In genomic region chr17:14803781-14804180, GRCh38 we compare ENCODE assay signal across 25 cellular contexts.
DNase-seq lines count a peak whose midpoint lies in the region; ATAC-seq and TF ChIP-seq lines count a peak whose summit lies in the region.
"Had no signal": no experiment of that assay in that cellular context is flagged by ENCODE, and none has a peak within 500 bp of the region (broad histone marks: within the 10 kb centered on the region; RNA-seq: fewer than 3 reads in every experiment).

No MANE protein-coding gene starts in this region.

- DNase-seq in AG09309 (ENCODE audit: low read depth): peak; percentile 37
- DNase-seq in adipocyte (ENCODE audit: low read depth): peak; percentile 36
- no peak for DNase-seq in hepatocyte (ENCODE audit: low spot score)
- DNase-seq in neural crest cell (ENCODE audit: low read depth, low spot score): no peak
- no peak for DNase-seq in activated CD8-positive, alpha-beta memory T cell treated with anti-CD3 and anti-CD28 coated beads, Interleukin-2, amount 10 ng/mL, durations not matched to agents 7 days and 5 days
- no peak for DNase-seq in activated T-cell treated with anti-CD3 and anti-CD28 coated beads for 4 hours
- no peak for DNase-seq in BE2C
- DNase-seq: activated CD4-positive, alpha-beta T cell treated with anti-CD3 and anti-CD28 coated beads, Interleukin-2, amount 10 ng/mL, durations not matched to agents 24 days and 14 days; Calu3; cerebellar nuclear complex; EL; glutamatergic neuron; KBM-7; left ventricle myocardium inferior; NCI-H1694; NCI-H2171 treated with DMSO at 0.1 percent for 48 hours; NCI-H524 treated with DMSO at 0.1 percent for 48 hours; right lobe of liver; stimulated activated CD8-positive, alpha-beta memory T cell treated with anti-CD3 and anti-CD28 coated beads, Interleukin-4, amount 100 ng/mL, for 48 hours; T-helper 17 cell had no signal

- H3K27me3 Mint-ChIP-seq in neural crest cell (ENCODE audit: low read depth): no peaks in the 10 kb centered on the region
- H3K27me3 Mint-ChIP-seq in activated CD8-positive, alpha-beta memory T cell treated with anti-CD3 and anti-CD28 coated beads, Interleukin-2, amount 10 ng/mL, durations not matched to agents 7 days and 5 days: no peaks in the 10 kb centered on the region

- no peaks in the 10 kb centered on the region for H4K20me1 ChIP-seq in hepatocyte (ENCODE audit: insufficient read depth, poor library complexity, severe bottlenecking)

- H3K9me3 Mint-ChIP-seq in neural crest cell: peaks cover 12% of the 10 kb centered on the region
- H3K9me3 Mint-ChIP-seq in activated CD8-positive, alpha-beta memory T cell treated with anti-CD3 and anti-CD28 coated beads, Interleukin-2, amount 10 ng/mL, durations not matched to agents 7 days and 5 days (ENCODE audit: low read depth): no peaks in the 10 kb centered on the region
- H3K9me3 Mint-ChIP-seq: activated T-helper 2 cell treated with anti-CD3 and anti-CD28 coated beads, Interferon-gamma antibody, Interleukin-2, Interleukin-4, amounts not matched to agents 10 μg/mL and 5 μg/mL and 100 μg/mL, durations not matched to agents 14 hours and 24 hours and 36 hours had no signal

- H3K4me2 ChIP-seq in hepatocyte: no peak overlapping the region

- H3K9me3 ChIP-seq in adipocyte (ENCODE audit: control insufficient read depth, low read length): peaks cover 4% of the 10 kb centered on the region
- H3K9me3 ChIP-seq in hepatocyte (ENCODE audit: low read depth): no peaks in the 10 kb centered on the region
- no peaks in the 10 kb centered on the region for H3K9me3 ChIP-seq in BE2C
- H3K9me3 ChIP-seq: right lobe of liver had no signal

- no peak overlapping the region for H2AFZ ChIP-seq in hepatocyte
- H2AFZ ChIP-seq: parathyroid adenoma had no signal

- H3K4me1 ChIP-seq in adipocyte (ENCODE audit: control insufficient read depth, insufficient read depth, low read length): peaks cover 13% of the 10 kb centered on the region
- H3K4me1 ChIP-seq in hepatocyte (ENCODE audit: insufficient read depth): no peaks in the 10 kb centered on the region
- no peaks in the 10 kb centered on the region for H3K4me1 ChIP-seq in BE2C
- H3K4me1 ChIP-seq: left ventricle myocardium inferior, parathyroid adenoma, right lobe of liver had no signal

- H3K4me1 Mint-ChIP-seq in neural crest cell: peaks cover 32% of the 10 kb centered on the region
- no peaks in the 10 kb centered on the region for H3K4me1 Mint-ChIP-seq in activated CD8-positive, alpha-beta memory T cell treated with anti-CD3 and anti-CD28 coated beads, Interleukin-2, amount 10 ng/mL, durations not matched to agents 7 days and 5 days
- H3K4me1 Mint-ChIP-seq: activated CD4-positive, alpha-beta T cell treated with anti-CD3 and anti-CD28 coated beads, Interleukin-2, amount 10 ng/mL, durations not matched to agents 24 days and 14 days; T-helper 17 cell had no signal

- H3K36me3 Mint-ChIP-seq in neural crest cell (ENCODE audit: low read depth): peaks cover 11% of the 10 kb centered on the region
- H3K36me3 Mint-ChIP-seq in activated CD8-positive, alpha-beta memory T cell treated with anti-CD3 and anti-CD28 coated beads, Interleukin-2, amount 10 ng/mL, durations not matched to agents 7 days and 5 days: no peaks in the 10 kb centered on the region

- no peak for ATAC-seq in HG03469 (IDR thresholded peaks at IDR 0.05; ENCODE audit: unreplicated experiment)
- no peak for ATAC-seq in activated CD8-positive, alpha-beta memory T cell treated with anti-CD3 and anti-CD28 coated beads, Interleukin-2, amount 10 ng/mL, durations not matched to agents 7 days and 5 days
- ATAC-seq: right lobe of liver, T-helper 17 cell had no signal

- H3K4me3 ChIP-seq in AG09309 (ENCODE audit: control insufficient read depth, low read depth, low read length) (no peak overlapping the region), adipocyte (ENCODE audit: low read length) (peak overlapping the region; percentile 40), hepatocyte (no peak overlapping the region), BE2C (ENCODE audit: low read depth, low read length) (no peak overlapping the region)
- H3K4me3 ChIP-seq: left ventricle myocardium inferior, right lobe of liver had no signal

- no peaks in the 10 kb centered on the region for H3K79me2 ChIP-seq in hepatocyte
- H3K79me2 ChIP-seq: parathyroid adenoma had no signal

- WGBS in hepatocyte (ENCODE audit: low lambda C conversion rate, missing lambda C conversion rate): 58% methylated on average over 2 of the region's 2 CpGs

- CTCF ChIA-PET in activated CD8-positive, alpha-beta memory T cell treated with anti-CD3 and anti-CD28 coated beads, Interleukin-2, amount 10 ng/mL, durations not matched to agents 7 days and 5 days (lab: Charles Lee): no interaction called here

- peak overlapping the region; percentile 2 for H3K4me3 Mint-ChIP-seq in neural crest cell
- H3K4me3 Mint-ChIP-seq in activated CD8-positive, alpha-beta memory T cell treated with anti-CD3 and anti-CD28 coated beads, Interleukin-2, amount 10 ng/mL, durations not matched to agents 7 days and 5 days: no peak overlapping the region
- H3K4me3 Mint-ChIP-seq: activated CD4-positive, alpha-beta T cell treated with anti-CD3 and anti-CD28 coated beads, Interleukin-2, amount 10 ng/mL, durations not matched to agents 24 days and 14 days; activated naive CD8-positive, alpha-beta T cell; T-helper 17 cell had no signal

- peak overlapping the region; percentile 1 for H3K27ac ChIP-seq in hepatocyte
- H3K27ac ChIP-seq: C4-2B, left ventricle myocardium inferior, parathyroid adenoma, right lobe of liver had no signal

- peak overlapping the region; percentile 9 for H3K9ac ChIP-seq in adipocyte (ENCODE audit: low read length)
- H3K9ac ChIP-seq: parathyroid adenoma had no signal

- H3K36me3 ChIP-seq in adipocyte (ENCODE audit: control insufficient read depth, insufficient read depth, low read length, severe bottlenecking) (no peaks in the 10 kb centered on the region), hepatocyte (replicated peaks; ENCODE audit: insufficient read depth, low read depth) (no peaks in the 10 kb centered on the region), BE2C (no peaks in the 10 kb centered on the region)
- H3K36me3 ChIP-seq: left ventricle myocardium inferior, right lobe of liver had no signal

- no peaks in the 10 kb centered on the region for H3K27me3 ChIP-seq in adipocyte (replicated peaks; ENCODE audit: control insufficient read depth, insufficient read depth, low read length)
- no peaks in the 10 kb centered on the region for H3K27me3 ChIP-seq in hepatocyte
- H3K27me3 ChIP-seq in BE2C: no peaks in the 10 kb centered on the region
- H3K27me3 ChIP-seq: right lobe of liver had no signal

- H3K27ac Mint-ChIP-seq in neural crest cell (ENCODE audit: unreplicated experiment): peak overlapping the region; percentile 85
- H3K27ac Mint-ChIP-seq in activated CD8-positive, alpha-beta memory T cell treated with anti-CD3 and anti-CD28 coated beads, Interleukin-2, amount 10 ng/mL, durations not matched to agents 7 days and 5 days: no peak overlapping the region
- H3K27ac Mint-ChIP-seq: activated CD4-positive, alpha-beta T cell treated with anti-CD3 and anti-CD28 coated beads, Interleukin-2, amount 10 ng/mL, durations not matched to agents 24 days and 14 days; activated naive CD8-positive, alpha-beta T cell; activated T-helper 2 cell treated with anti-CD3 and anti-CD28 coated beads, Interferon-gamma antibody, Interleukin-2, Interleukin-4, amounts not matched to agents 10 μg/mL and 5 μg/mL and 100 μg/mL, durations not matched to agents 14 hours and 24 hours and 36 hours; T-helper 17 cell had no signal

- TF ChIP-seq CTCF in AG09309 (IDR thresholded peaks at IDR 0.05; ENCODE audit: control insufficient read depth, insufficient read depth, low read depth, low read length, missing control alignments): no peak
- no peak for TF ChIP-seq CTCF in hepatocyte (IDR thresholded peaks at IDR 0.05; ENCODE audit: poor library complexity)
- no peak for TF ChIP-seq CTCF in neural crest cell (conservative IDR thresholded peaks at IDR 0.05)
- no peak for TF ChIP-seq CTCF in BE2C (IDR thresholded peaks at IDR 0.05; ENCODE audit: low read depth, low read length)

- no peaks in the 10 kb centered on the region for H3K9me2 ChIP-seq in hepatocyte (replicated peaks; ENCODE audit: insufficient read depth)

Comparison
In these comparisons a context has a peak if more than half of its experiments do, and no peak if none do; other contexts are left out.
1. DNase-seq: peak in AG09309 (single experiment) and adipocyte (single experiment); none in hepatocyte (single experiment), neural crest cell (single experiment), activated CD8-positive, alpha-beta memory T cell treated with anti-CD3 and anti-CD28 coated beads, Interleukin-2, amount 10 ng/mL, durations not matched to agents 7 days and 5 days (single experiment), activated T-cell treated with anti-CD3 and anti-CD28 coated beads for 4 hours (single experiment) and BE2C (single experiment).